Comparison of ENCODE assay signal across 28 cellular contexts in genomic region chr2:3610415-3610814, GRCh38. TPM values are rescaled to one million over a fixed set of nuclear protein-coding genes. Genes with fewer than 3 reads are reported as not detected.
DNase-seq lines count a peak whose midpoint lies in the region; ATAC-seq and TF ChIP-seq lines count a peak whose summit lies in the region.
"Had no signal": no experiment of that assay in that cellular context is flagged by ENCODE, and none has a peak within 500 bp of the region (broad histone marks: within the 10 kb centered on the region; RNA-seq: fewer than 3 reads in every experiment).

No MANE protein-coding gene starts in this region.

- no peak for ATAC-seq in left cardiac atrium
- no peak for ATAC-seq in effector memory CD8-positive, alpha-beta T cell (replicated peaks)
- ATAC-seq: stimulated activated naive CD8-positive, alpha-beta T cell treated with anti-CD3 and anti-CD28 coated beads, Interleukin-15, amount 100 ng/mL, for 72 hours had no signal

- H3K36me3 Mint-ChIP-seq in chondrocyte (ENCODE audit: low read depth) (no peaks in the 10 kb centered on the region), neural progenitor cell (no peaks in the 10 kb centered on the region)
- no peaks in the 10 kb centered on the region for H3K36me3 Mint-ChIP-seq in effector memory CD8-positive, alpha-beta T cell (ENCODE audit: insufficient read depth)
- H3K36me3 Mint-ChIP-seq: activated naive CD8-positive, alpha-beta T cell treated with anti-CD3 and anti-CD28 coated beads, Interleukin-2, amount 10 ng/mL, durations not matched to agents 7 days and 5 days had no signal

- no peak overlapping the region for H3K9ac ChIP-seq in neural progenitor cell

- H4K20me1 ChIP-seq in neural progenitor cell (ENCODE audit: low read depth): peaks cover 5% of the 10 kb centered on the region

- H3K27ac ChIP-seq in neural progenitor cell (no peak overlapping the region), substantia nigra (ENCODE audit: low read depth, low read length, poor library complexity, severe bottlenecking) (no peak overlapping the region)
- H3K27ac ChIP-seq: ascending aorta, cardiac muscle cell, esophagus squamous epithelium, heart right ventricle, neutrophil, tibial nerve had no signal

- H3K9me3 Mint-ChIP-seq in chondrocyte (ENCODE audit: low read depth) (peaks cover 3% of the 10 kb centered on the region), neural progenitor cell (peaks cover 23% of the 10 kb centered on the region)
- no peaks in the 10 kb centered on the region for H3K9me3 Mint-ChIP-seq in effector memory CD8-positive, alpha-beta T cell
- H3K9me3 Mint-ChIP-seq: dendritic cell treated with granulocyte-macrophage colony-stimulating factor and Interleukin-4, amounts not matched to agents 40 ng/mL and 50 ng/mL, for 4 days had no signal

- intact Hi-C loops in cardiac septum (cut with DNase I): no loop called here
- intact Hi-C loops in left cardiac atrium (cut with DNase I): no loop called here

- TF ChIP-seq CTCF in chondrocyte (IDR thresholded peaks at IDR 0.05) (no peak), neural progenitor cell (IDR thresholded peaks at IDR 0.05) (no peak)

- no peak overlapping the region for H3K4me2 ChIP-seq in neural progenitor cell

- peaks cover 7% of the 10 kb centered on the region for H3K4me1 ChIP-seq in neural progenitor cell
- H3K4me1 ChIP-seq: ascending aorta, esophagus squamous epithelium, heart right ventricle, tibial nerve had no signal

- H3K79me2 ChIP-seq in neural progenitor cell (ENCODE audit: low read depth): no peaks in the 10 kb centered on the region

- H3K4me1 Mint-ChIP-seq in chondrocyte (ENCODE audit: low read depth) (no peaks in the 10 kb centered on the region), neural progenitor cell (peaks cover 31% of the 10 kb centered on the region)
- no peaks in the 10 kb centered on the region for H3K4me1 Mint-ChIP-seq in effector memory CD8-positive, alpha-beta T cell (ENCODE audit: low read depth in 2 of 2)

- H3K4me3 Mint-ChIP-seq in chondrocyte (ENCODE audit: unreplicated experiment) (no peak overlapping the region), neural progenitor cell (no peak overlapping the region)
- H3K4me3 Mint-ChIP-seq in effector memory CD8-positive, alpha-beta T cell: no peak overlapping the region
- H3K4me3 Mint-ChIP-seq: activated CD4-positive, alpha-beta memory T cell treated with anti-CD3 and anti-CD28 coated beads, Interleukin-2, amount 10 ng/mL, durations not matched to agents 7 days and 5 days; activated naive CD8-positive, alpha-beta T cell treated with anti-CD3 and anti-CD28 coated beads, Interleukin-2, amount 10 ng/mL, durations not matched to agents 7 days and 5 days; CD4-positive, alpha-beta T cell; dendritic cell treated with granulocyte-macrophage colony-stimulating factor and Interleukin-4, amounts not matched to agents 40 ng/mL and 50 ng/mL, for 4 days; stimulated activated naive CD8-positive, alpha-beta T cell treated with anti-CD3 and anti-CD28 coated beads, Interleukin-15, amount 100 ng/mL, for 72 hours; T-helper 1 cell treated with Interleukin-12 subunit alpha and Interleukin-12 subunit beta and Interleukin-4 antibody, amounts not matched to agents 30 μg/mL and 1 μg/mL, for 36 hours had no signal

- H3K36me3 ChIP-seq in neural progenitor cell: no peaks in the 10 kb centered on the region
- H3K36me3 ChIP-seq: ascending aorta, cardiac muscle cell, esophagus squamous epithelium, heart right ventricle, neutrophil, tibial nerve had no signal

- H3K9me3 ChIP-seq in neural progenitor cell (ENCODE audit: low read depth): no peaks in the 10 kb centered on the region
- H3K9me3 ChIP-seq: ascending aorta, esophagus squamous epithelium, neutrophil had no signal

- DNase-seq in cardiac septum (ENCODE audit: low spot score): peak; percentile 10
- no peak for DNase-seq in left cardiac atrium
- peak; percentile 55 for DNase-seq in chondrocyte (ENCODE audit: low spot score)
- no peak for DNase-seq in neural progenitor cell (ENCODE audit: low spot score)
- peak; percentile 15 for DNase-seq in ureter (ENCODE audit: low spot score)
- DNase-seq in C1 segment of cervical spinal cord (lab: John Stamatoyannopoulos, UW): no peak
- no peak for DNase-seq in substantia nigra (lab: John Stamatoyannopoulos, UW)
- no peak for DNase-seq in effector memory CD8-positive, alpha-beta T cell
- DNase-seq: activated CD4-positive, alpha-beta memory T cell treated with anti-CD3 and anti-CD28 coated beads, Interleukin-2, amount 10 ng/mL, durations not matched to agents 7 days and 5 days; activated CD4-positive, alpha-beta T cell treated with anti-CD3 and anti-CD28 coated beads for 1 hour; activated effector memory CD4-positive, alpha-beta T cell treated with anti-CD3 and anti-CD28 coated beads, Interleukin-2, amount 50 U/mL, for 16 hours; activated naive CD8-positive, alpha-beta T cell treated with anti-CD3 and anti-CD28 coated beads, Interleukin-2, amount 10 ng/mL, durations not matched to agents 7 days and 5 days; CD4-positive, alpha-beta T cell; DMS 273 treated with DMSO at 0.1 percent for 48 hours; esophagus squamous epithelium; foreskin melanocyte; heart right ventricle; mesenchymal stem cell; NCI-H524 treated with DMSO at 0.1 percent for 48 hours; stimulated activated naive CD8-positive, alpha-beta T cell treated with anti-CD3 and anti-CD28 coated beads, Interleukin-15, amount 100 ng/mL, for 72 hours had no signal

- H3K4me3 ChIP-seq in neural progenitor cell: no peak overlapping the region
- H3K4me3 ChIP-seq: ascending aorta, cardiac muscle cell, esophagus squamous epithelium, tibial nerve had no signal

- H3F3A ChIP-seq in neural progenitor cell (ENCODE audit: low read depth): peaks cover 11% of the 10 kb centered on the region

- H2AFZ ChIP-seq in neural progenitor cell (replicated peaks): no peak overlapping the region

- H3K27ac Mint-ChIP-seq in chondrocyte (ENCODE audit: unreplicated experiment) (no peak overlapping the region), neural progenitor cell (peak overlapping the region; percentile 50)
- H3K27ac Mint-ChIP-seq in effector memory CD8-positive, alpha-beta T cell: no peak overlapping the region
- H3K27ac Mint-ChIP-seq: activated CD4-positive, alpha-beta memory T cell treated with anti-CD3 and anti-CD28 coated beads, Interleukin-2, amount 10 ng/mL, durations not matched to agents 7 days and 5 days; activated naive CD8-positive, alpha-beta T cell treated with anti-CD3 and anti-CD28 coated beads, Interleukin-2, amount 10 ng/mL, durations not matched to agents 7 days and 5 days; CD4-positive, alpha-beta T cell; dendritic cell treated with granulocyte-macrophage colony-stimulating factor and Interleukin-4, amounts not matched to agents 40 ng/mL and 50 ng/mL, for 4 days; T-helper 1 cell treated with Interleukin-12 subunit alpha and Interleukin-12 subunit beta and Interleukin-4 antibody, amounts not matched to agents 30 μg/mL and 1 μg/mL, for 36 hours had no signal

- H3K27me3 Mint-ChIP-seq in chondrocyte (ENCODE audit: low read depth) (peaks cover 12% of the 10 kb centered on the region), neural progenitor cell (ENCODE audit: insufficient read depth, low read depth) (peaks cover 10% of the 10 kb centered on the region)
- peaks cover 12 to 32% of the 10 kb centered on the region in 2 donors for H3K27me3 Mint-ChIP-seq in effector memory CD8-positive, alpha-beta T cell
- H3K27me3 Mint-ChIP-seq: activated CD4-positive, alpha-beta memory T cell treated with anti-CD3 and anti-CD28 coated beads, Interleukin-2, amount 10 ng/mL, durations not matched to agents 7 days and 5 days; activated naive CD8-positive, alpha-beta T cell treated with anti-CD3 and anti-CD28 coated beads, Interleukin-2, amount 10 ng/mL, durations not matched to agents 7 days and 5 days; CD4-positive, alpha-beta T cell; dendritic cell treated with granulocyte-macrophage colony-stimulating factor and Interleukin-4, amounts not matched to agents 40 ng/mL and 50 ng/mL, for 4 days had no signal

- H3K27me3 ChIP-seq in neural progenitor cell: peaks cover 73% of the 10 kb centered on the region
- H3K27me3 ChIP-seq: ascending aorta, cardiac muscle cell, esophagus squamous epithelium, heart right ventricle, neutrophil, tibial nerve had no signal

RNA-seq across cellular contexts. Expression of gene COLEC11, which starts 15.5 kb away (rescaled TPM):
- total RNA-seq in cardiac septum (3.1 TPM), left cardiac atrium (10 to 100 TPM in 1 of 2 donors, 1 to 10 TPM in 1; 3.3 to 25.0 TPM), chondrocyte (not detected in 3 replicates), neural progenitor cell (ENCODE audit: low replicate concordance) (not detected in 2 replicates), ureter (2.4 TPM)
- total RNA-seq: activated CD4-positive, alpha-beta memory T cell treated with anti-CD3 and anti-CD28 coated beads, Interleukin-2, amount 10 ng/mL, durations not matched to agents 7 days and 5 days had no signal

RNA-seq across cellular contexts. Expression of gene RPS7, which starts 35.4 kb away (rescaled TPM):
- total RNA-seq in cardiac septum (489 TPM), left cardiac atrium (100 to 1,000 TPM; 765 to 811 TPM), chondrocyte (724 to 826 TPM (median 808 TPM) in 3 replicates), neural progenitor cell (ENCODE audit: low replicate concordance) (5,433 and 5,441 TPM in 2 replicates), ureter (1,218 TPM)

RNA-seq across cellular contexts. Expression of gene ALLC, which starts 47.6 kb away (rescaled TPM):
- not detected for total RNA-seq in cardiac septum
- total RNA-seq in left cardiac atrium: under 1 TPM in 1 of 2 donors, not detected in 1; 0.26 TPM
- not detected in 3 replicates for total RNA-seq in chondrocyte
- not detected in 2 replicates for total RNA-seq in neural progenitor cell (ENCODE audit: low replicate concordance)
- not detected for total RNA-seq in ureter
- total RNA-seq: activated CD4-positive, alpha-beta memory T cell treated with anti-CD3 and anti-CD28 coated beads, Interleukin-2, amount 10 ng/mL, durations not matched to agents 7 days and 5 days; activated naive CD8-positive, alpha-beta T cell treated with anti-CD3 and anti-CD28 coated beads, Interleukin-2, amount 10 ng/mL, durations not matched to agents 7 days and 5 days; ascending aorta; cardiac muscle cell; CD4-positive, alpha-beta T cell; esophagus squamous epithelium; heart right ventricle; pulmonary artery endothelial cell; RPMI7951 had no signal

RNA-seq across cellular contexts. Expression of gene RNASEH1, which starts 52.3 kb away (rescaled TPM):
- 21.4 TPM for total RNA-seq in cardiac septum
- 10 to 100 TPM; 17.3 to 22.2 TPM for total RNA-seq in left cardiac atrium
- total RNA-seq in chondrocyte: 28.9 to 32.7 TPM (median 29.2 TPM) in 3 replicates
- 26.8 and 28.2 TPM in 2 replicates for total RNA-seq in neural progenitor cell (ENCODE audit: low replicate concordance)
- total RNA-seq in ureter: 18.3 TPM

Comparison
In these comparisons a context has a peak if more than half of its experiments do, and no peak if none do; other contexts are left out.
1. DNase-seq: peak in cardiac septum (single experiment), chondrocyte (single experiment) and ureter (single experiment); none in left cardiac atrium (single experiment), neural progenitor cell (single experiment), C1 segment of cervical spinal cord (0 of 14), substantia nigra (0 of 49) and effector memory CD8-positive, alpha-beta T cell (0 of 3).